ENCODE assay signal across 9 cellular contexts in the genomic region with DNA sequence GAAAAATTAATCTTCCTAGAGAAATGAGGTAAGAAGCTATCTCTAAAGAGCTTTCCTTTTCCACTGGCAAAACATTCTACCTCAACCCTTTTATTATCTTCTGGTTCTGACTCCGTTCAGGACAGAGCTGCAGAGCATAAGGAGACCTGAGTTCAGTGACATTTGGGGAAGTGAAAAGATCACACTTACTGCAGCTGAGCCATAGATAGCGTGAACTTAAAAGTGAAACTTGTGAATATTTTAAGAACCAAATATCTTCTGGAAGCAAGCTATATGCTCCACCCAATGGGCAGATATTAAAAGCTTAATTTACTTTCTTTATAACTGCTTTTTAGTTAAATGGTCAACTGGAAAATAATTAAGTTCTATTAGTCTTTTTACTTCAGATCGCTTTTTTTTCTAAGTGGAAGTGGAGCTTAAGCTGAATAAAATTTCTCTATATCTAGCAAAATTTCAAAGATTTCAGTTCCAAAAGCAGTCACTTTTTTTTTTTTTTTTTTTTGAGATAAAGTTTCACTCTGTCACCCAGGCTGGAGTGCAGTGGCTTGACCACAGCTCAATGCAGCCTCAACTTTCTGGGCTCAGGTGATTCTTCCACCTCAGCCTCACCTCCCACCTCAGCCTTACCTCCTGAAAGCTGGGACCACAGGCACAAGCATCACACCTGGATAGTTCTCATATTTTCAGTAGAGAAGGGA. TPM values are rescaled to one million over a fixed set of nuclear protein-coding genes. Genes with fewer than 3 reads are reported as not detected.
DNase-seq lines count a peak whose midpoint lies in the region; ATAC-seq, FAIRE-seq and TF ChIP-seq lines count a peak whose summit lies in the region.
"Had no signal": no experiment of that assay in that cellular context is flagged by ENCODE, and none has a peak within 500 bp of the region (broad histone marks: within the 10 kb centered on the region; RNA-seq: fewer than 3 reads in every experiment).

No MANE protein-coding gene starts in this region.

- H3K4me3 Mint-ChIP-seq in T-helper 17 cell, result no peak overlapping the region

- H4K20me1 ChIP-seq in HepG2 (ENCODE audit: insufficient read depth, low read length), result no peaks in the 10 kb centered on the region

- H3K36me3 Mint-ChIP-seq in T-helper 17 cell (ENCODE audit: low read depth), result peaks cover 4% of the 10 kb centered on the region

- TF ChIP-seq RAD21 in HepG2 (CRISPR knock-in tag; IDR thresholded peaks at IDR 0.05), result no peak

- in situ Hi-C loops in HepG2 (cut with HindIII; ENCODE audit: extremely low pct_ligation_motif_present, low pct_unique_long_range_greater_than_20kb) (no loop called here), transverse colon (cut with MboI; ENCODE audit: low pct_ligation_motif_present in 1 of 4, low pct_unique_long_range_greater_than_20kb in 1 of 4, low sequenced_read_pairs in 3 of 4) (no loop called here)

- H3K4me1 Mint-ChIP-seq in T-helper 17 cell, result peaks cover 20% of the 10 kb centered on the region

- TF ChIP-seq POLR2A in right lobe of liver (IDR thresholded peaks at IDR 0.05) (no peak), HepG2 (IDR thresholded peaks at IDR 0.05; ENCODE audit: insufficient read depth in 1 of 2, low read depth in 2 of 2, low read length in 2 of 2) (no peak), transverse colon (IDR thresholded peaks at IDR 0.05) (no peak), tibial nerve (IDR thresholded peaks at IDR 0.05) (no peak)

- no peak overlapping the region for H3K4me2 ChIP-seq in HepG2 (ENCODE audit: low read depth, low read length)

- H3K27me3 ChIP-seq in right lobe of liver, result no peaks in the 10 kb centered on the region
- no peaks in the 10 kb centered on the region; a peak in 1 of 5 replicates for H3K27me3 ChIP-seq in HepG2 (ENCODE audit: control insufficient read depth in 1 of 2, insufficient read depth in 2 of 2, low read length in 2 of 2)
- H3K27me3 ChIP-seq in transverse colon, result no peaks in the 10 kb centered on the region
- H3K27me3 ChIP-seq in tibial nerve, result no peaks in the 10 kb centered on the region

- H3K27ac ChIP-seq in right lobe of liver (peak overlapping the region in 1 of 3 donors; percentile 6), HepG2 (ENCODE audit: extremely low read length, insufficient read depth, low read length) (no peak overlapping the region), transverse colon (peak overlapping the region in 3 of 4 donors; percentile 2 to 26 (median 16)), tibial nerve (no peak overlapping the region)

- peak overlapping the region; percentile 85 for H3K27ac Mint-ChIP-seq in T-helper 17 cell

- no peak for TF ChIP-seq CTCF in right lobe of liver (IDR thresholded peaks at IDR 0.05)
- no peak for TF ChIP-seq CTCF in HepG2 (CRISPR knock-in tag; IDR thresholded peaks at IDR 0.05)
- no peak for TF ChIP-seq CTCF in transverse colon (IDR thresholded peaks at IDR 0.05)
- TF ChIP-seq CTCF in tibial nerve (IDR thresholded peaks at IDR 0.05), result no peak

- H3K9me3 ChIP-seq in right lobe of liver, result no peaks in the 10 kb centered on the region
- no peaks in the 10 kb centered on the region for H3K9me3 ChIP-seq in HepG2 (ENCODE audit: low read length)
- no peaks in the 10 kb centered on the region for H3K9me3 ChIP-seq in T-helper 17 cell (ENCODE audit: control insufficient read depth, low read length, poor library complexity, severe bottlenecking)
- no peaks in the 10 kb centered on the region for H3K9me3 ChIP-seq in transverse colon
- no peaks in the 10 kb centered on the region for H3K9me3 ChIP-seq in tibial nerve

- CTCF ChIA-PET in HepG2 (lab: Yijun Ruan, JAX; ENCODE audit: low intra/inter-chr PET ratio, low total read pairs), result no interaction called here

- BruUV-seq in HepG2 (replicated peaks; lab: Mats Ljungman, UMichigan), result no TSS peak

- no peak overlapping the region for H2AFZ ChIP-seq in HepG2 (ENCODE audit: low read length)

- POLR2A ChIA-PET in HepG2 (lab: Yijun Ruan, JAX), result no interaction called here

- no peak overlapping the region for H3K4me3 ChIP-seq in right lobe of liver
- no peak overlapping the region for H3K4me3 ChIP-seq in HepG2 (replicated peaks in 1 of 3; ENCODE audit: insufficient read depth in 1 of 3, low read depth in 2 of 3, low read length in 3 of 3)
- no peak overlapping the region for H3K4me3 ChIP-seq in transverse colon
- no peak overlapping the region for H3K4me3 ChIP-seq in tibial nerve

- no peaks in the 10 kb centered on the region for H3K79me2 ChIP-seq in HepG2 (ENCODE audit: insufficient read depth, low read length)

- intact Hi-C loops in right lobe of liver (cut with DNase I) (no loop called here), HepG2 (cut with micrococcal nuclease; ENCODE audit: unreplicated experiment) (no loop called here), transverse colon (cut with DNase I; ENCODE audit: low total_unique reads) (no loop called here), posterior cingulate gyrus (cut with DNase I) (no loop called here)

- H3K4me1 ChIP-seq in right lobe of liver, result no peaks in the 10 kb centered on the region
- H3K4me1 ChIP-seq in HepG2 (ENCODE audit: insufficient read depth, low read length), result peaks cover 14% of the 10 kb centered on the region
- H3K4me1 ChIP-seq in transverse colon, result peaks cover 0 to 20% (median 0%) of the 10 kb centered on the region in 4 donors
- H3K4me1 ChIP-seq in tibial nerve, result peaks cover 0 to 19% (median 3%) of the 10 kb centered on the region in 4 donors

- no peak overlapping the region for H3K9ac ChIP-seq in HepG2 (ENCODE audit: insufficient read depth, low read depth, low read length)

- TF ChIP-seq EP300 in HepG2 (IDR thresholded peaks at IDR 0.05; ENCODE audit: low read depth in 2 of 2, low read length in 2 of 2), result no peak
- no peak for TF ChIP-seq EP300 in HepG2 (CRISPR knock-in tag; IDR thresholded peaks at IDR 0.05; ENCODE audit: borderline replicate concordance)
- TF ChIP-seq EP300 in transverse colon (IDR thresholded peaks at IDR 0.05; ENCODE audit: low read depth), result no peak
- TF ChIP-seq EP300 in tibial nerve (IDR thresholded peaks at IDR 0.05), result no peak

- FAIRE-seq in HepG2 (lab: Jason Lieb, UNC), result no peak

- no peaks in the 10 kb centered on the region for H3K36me3 ChIP-seq in right lobe of liver
- H3K36me3 ChIP-seq in HepG2 (replicated peaks in 1 of 2; ENCODE audit: control insufficient read depth in 1 of 2, insufficient read depth in 2 of 2, low read length in 2 of 2), result no peaks in the 10 kb centered on the region
- H3K36me3 ChIP-seq in transverse colon, result no peaks in the 10 kb centered on the region
- H3K36me3 ChIP-seq in tibial nerve, result no peaks in the 10 kb centered on the region

- H3K27me3 Mint-ChIP-seq in T-helper 17 cell, result no peaks in the 10 kb centered on the region

- WGBS in right lobe of liver (ENCODE audit: insufficient coverage, low coverage, low lambda C conversion rate, missing lambda C conversion rate), result 42% methylated on average over 3 of the region's 3 CpGs
- WGBS in HepG2 (ENCODE audit: low lambda C conversion rate), result 33% methylated on average over 3 of the region's 3 CpGs
- WGBS in transverse colon (ENCODE audit: low coverage in 1 of 2), 2 donors, result 57 to 59% methylated on average over 3 of the region's 3 CpGs
- 56 to 62% methylated on average over 3 of the region's 3 CpGs for WGBS in tibial nerve, 2 donors

- DNase-seq in right lobe of liver, result no peak
- no peak for DNase-seq in HepG2 (ENCODE audit: low spot score)
- DNase-seq in T-helper 17 cell, result no peak
- DNase-seq in transverse colon, result no peak
- no peak for DNase-seq in tibial nerve (ENCODE audit: low spot score in 2 of 2)
- DNase-seq in posterior cingulate gyrus, result no peak
- no peak for DNase-seq in NCI-H2107 (lab: John Stamatoyannopoulos, UW)
- DNase-seq: DND-41 had no signal

- peak in 3 of 4 donors; percentile 36 to 66 (median 56) for ATAC-seq in right lobe of liver
- no peak for ATAC-seq in HepG2
- ATAC-seq in HG03066 (IDR thresholded peaks at IDR 0.05; ENCODE audit: low read depth, unreplicated experiment), result peak; percentile 89
- peak; percentile 50 for ATAC-seq in T-helper 17 cell

RNA-seq across cellular contexts. Expression of a gene that starts 11.9 kb away (rescaled TPM):
- total RNA-seq in right lobe of liver, result 1 to 10 TPM in 4 of 6 experiments, under 1 TPM in 2; 0.48 to 1.6 (median 1.2) TPM
- not detected in 2 replicates for total RNA-seq in HepG2 (2016; rRNA removed; fragmentation: Illumina TruSeq; extraction: Trizol)
- not detected in 2 replicates for total RNA-seq in HepG2 (2016; cell fraction: cytosol; rRNA removed; fragmentation: Illumina TruSeq; extraction: Trizol; ENCODE audit: low read depth)
- total RNA-seq in HepG2 (2016; cell fraction: insoluble cytoplasmic fraction; rRNA removed; fragmentation: Illumina TruSeq; extraction: Trizol), result not detected in 2 replicates
- 0.06 TPM in 1 of 2 replicates, not detected in the other for total RNA-seq in HepG2 (2016; cell fraction: membrane; rRNA removed; fragmentation: Illumina TruSeq; extraction: Trizol)
- total RNA-seq in HepG2 (2016; cell fraction: nucleus; rRNA removed; fragmentation: Illumina TruSeq; extraction: Trizol), result not detected in 2 replicates
- polyA plus RNA-seq in HepG2 (2011; rRNA removed), result not detected in 2 replicates
- not detected in 2 replicates for polyA plus RNA-seq in HepG2 (2011; cell fraction: cytosol; rRNA removed)
- not detected in 2 replicates for polyA plus RNA-seq in HepG2 (2011; cell fraction: nucleus; rRNA removed)
- polyA plus RNA-seq in HepG2 (2012), result not detected in 2 replicates
- polyA plus RNA-seq in HepG2 (2016; cell fraction: cytosol; fragmentation: Illumina TruSeq; extraction: Trizol; ENCODE audit: low read depth), result not detected in 2 replicates
- polyA plus RNA-seq in HepG2 (2016; cell fraction: insoluble cytoplasmic fraction; fragmentation: Illumina TruSeq; extraction: Trizol; ENCODE audit: low read depth), result not detected in 2 replicates
- not detected in 2 replicates for polyA plus RNA-seq in HepG2 (2016; cell fraction: membrane; fragmentation: Illumina TruSeq; extraction: Trizol; ENCODE audit: low read depth)
- polyA plus RNA-seq in HepG2 (2016; cell fraction: nucleus; fragmentation: Illumina TruSeq; extraction: Trizol; ENCODE audit: insufficient read depth, low read depth), result not detected in 2 replicates
- not detected in 2 replicates for polyA minus RNA-seq in HepG2 (2011; rRNA and poly(A)+ RNA removed; ENCODE audit: low replicate concordance)
- not detected in 2 replicates for polyA minus RNA-seq in HepG2 (2011; cell fraction: cytosol; rRNA and poly(A)+ RNA removed)
- polyA minus RNA-seq in HepG2 (2011; cell fraction: nucleus; rRNA and poly(A)+ RNA removed), result not detected in 2 replicates
- 10 to 100 TPM; 40.8 to 42.6 TPM for total RNA-seq in T-helper 17 cell
- total RNA-seq in transverse colon, result 10 to 100 TPM in 2 of 4 donors, 1 to 10 TPM in 2; 4.0 to 28.1 (median 11.2) TPM
- 1 to 10 TPM; 2.3 to 4.9 (median 3.5) TPM for total RNA-seq in tibial nerve

RNA-seq across cellular contexts. Expression of a gene that starts 27.8 kb away (rescaled TPM):
- total RNA-seq in right lobe of liver (under 1 TPM in 5 of 6 experiments, not detected in 1; 0.06 to 0.73 (median 0.13) TPM), HepG2 (2016; rRNA removed; fragmentation: Illumina TruSeq; extraction: Trizol) (0.27 TPM in 1 of 2 replicates, not detected in the other), T-helper 17 cell (1 to 10 TPM; 1.4 to 1.5 TPM), transverse colon (100 to 1,000 TPM in 1 of 4 donors, 10 to 100 TPM in 3; 51.3 to 584 (median 89.3) TPM), tibial nerve (under 1 TPM; 0.22 to 0.63 (median 0.35) TPM)
- not detected in 2 replicates for total RNA-seq in HepG2 (2016; cell fraction: cytosol; rRNA removed; fragmentation: Illumina TruSeq; extraction: Trizol; ENCODE audit: low read depth)
- 0.04 and 0.09 TPM in 2 replicates for total RNA-seq in HepG2 (2016; cell fraction: insoluble cytoplasmic fraction; rRNA removed; fragmentation: Illumina TruSeq; extraction: Trizol)
- 0.07 TPM in 1 of 2 replicates, not detected in the other for total RNA-seq in HepG2 (2016; cell fraction: membrane; rRNA removed; fragmentation: Illumina TruSeq; extraction: Trizol)
- total RNA-seq in HepG2 (2016; cell fraction: nucleus; rRNA removed; fragmentation: Illumina TruSeq; extraction: Trizol), result 0.09 and 0.22 TPM in 2 replicates
- polyA plus RNA-seq in HepG2 (2011; rRNA removed), result 0.03 TPM in 2 replicates
- polyA plus RNA-seq in HepG2 (2011; cell fraction: cytosol; rRNA removed), result not detected in 2 replicates
- 0.09 and 0.11 TPM in 2 replicates for polyA plus RNA-seq in HepG2 (2011; cell fraction: nucleus; rRNA removed)
- polyA plus RNA-seq in HepG2 (2012), result 0.03 TPM in 1 of 2 replicates, not detected in the other
- polyA plus RNA-seq in HepG2 (2016; cell fraction: cytosol; fragmentation: Illumina TruSeq; extraction: Trizol; ENCODE audit: low read depth), result not detected in 2 replicates
- not detected in 2 replicates for polyA plus RNA-seq in HepG2 (2016; cell fraction: insoluble cytoplasmic fraction; fragmentation: Illumina TruSeq; extraction: Trizol; ENCODE audit: low read depth)
- polyA plus RNA-seq in HepG2 (2016; cell fraction: membrane; fragmentation: Illumina TruSeq; extraction: Trizol; ENCODE audit: low read depth), result not detected in 2 replicates
- polyA plus RNA-seq in HepG2 (2016; cell fraction: nucleus; fragmentation: Illumina TruSeq; extraction: Trizol; ENCODE audit: insufficient read depth, low read depth), result 1.1 and 1.3 TPM in 2 replicates
- 0.47 TPM in 1 of 2 replicates, not detected in the other for polyA minus RNA-seq in HepG2 (2011; rRNA and poly(A)+ RNA removed; ENCODE audit: low replicate concordance)
- polyA minus RNA-seq in HepG2 (2011; cell fraction: cytosol; rRNA and poly(A)+ RNA removed), result not detected in 2 replicates
- 0.37 and 0.52 TPM in 2 replicates for polyA minus RNA-seq in HepG2 (2011; cell fraction: nucleus; rRNA and poly(A)+ RNA removed)

RNA-seq across cellular contexts. Expression of a gene that starts 45.0 kb away (rescaled TPM):
- total RNA-seq in right lobe of liver (1 to 10 TPM; 6.0 to 9.0 (median 7.0) TPM), HepG2 (2016; rRNA removed; fragmentation: Illumina TruSeq; extraction: Trizol) (9.7 and 12.0 TPM in 2 replicates), T-helper 17 cell (10 to 100 TPM; 52.1 to 56.1 TPM), transverse colon (10 to 100 TPM in 2 of 4 donors, 1 to 10 TPM in 2; 7.2 to 37.2 (median 16.5) TPM), tibial nerve (10 to 100 TPM; 22.1 to 39.9 (median 34.5) TPM)
- 2.7 and 3.8 TPM in 2 replicates for total RNA-seq in HepG2 (2016; cell fraction: cytosol; rRNA removed; fragmentation: Illumina TruSeq; extraction: Trizol; ENCODE audit: low read depth)
- total RNA-seq in HepG2 (2016; cell fraction: insoluble cytoplasmic fraction; rRNA removed; fragmentation: Illumina TruSeq; extraction: Trizol), result 11.0 TPM in 2 replicates
- total RNA-seq in HepG2 (2016; cell fraction: membrane; rRNA removed; fragmentation: Illumina TruSeq; extraction: Trizol), result 3.2 and 4.5 TPM in 2 replicates
- total RNA-seq in HepG2 (2016; cell fraction: nucleus; rRNA removed; fragmentation: Illumina TruSeq; extraction: Trizol), result 9.5 and 10.7 TPM in 2 replicates
- 7.7 and 8.5 TPM in 2 replicates for polyA plus RNA-seq in HepG2 (2011; rRNA removed)
- polyA plus RNA-seq in HepG2 (2011; cell fraction: cytosol; rRNA removed), result 3.2 and 3.9 TPM in 2 replicates
- 19.9 and 25.7 TPM in 2 replicates for polyA plus RNA-seq in HepG2 (2011; cell fraction: nucleus; rRNA removed)
- 5.9 and 7.4 TPM in 2 replicates for polyA plus RNA-seq in HepG2 (2012)
- polyA plus RNA-seq in HepG2 (2016; cell fraction: cytosol; fragmentation: Illumina TruSeq; extraction: Trizol; ENCODE audit: low read depth), result 0.76 and 0.99 TPM in 2 replicates
- 7.3 and 8.2 TPM in 2 replicates for polyA plus RNA-seq in HepG2 (2016; cell fraction: insoluble cytoplasmic fraction; fragmentation: Illumina TruSeq; extraction: Trizol; ENCODE audit: low read depth)
- polyA plus RNA-seq in HepG2 (2016; cell fraction: membrane; fragmentation: Illumina TruSeq; extraction: Trizol; ENCODE audit: low read depth), result 1.7 and 1.8 TPM in 2 replicates
- polyA plus RNA-seq in HepG2 (2016; cell fraction: nucleus; fragmentation: Illumina TruSeq; extraction: Trizol; ENCODE audit: insufficient read depth, low read depth), result 25.9 and 26.7 TPM in 2 replicates
- 6.5 and 29.5 TPM in 2 replicates for polyA minus RNA-seq in HepG2 (2011; rRNA and poly(A)+ RNA removed; ENCODE audit: low replicate concordance)
- 4.1 and 4.3 TPM in 2 replicates for polyA minus RNA-seq in HepG2 (2011; cell fraction: cytosol; rRNA and poly(A)+ RNA removed)
- 33.3 and 38.8 TPM in 2 replicates for polyA minus RNA-seq in HepG2 (2011; cell fraction: nucleus; rRNA and poly(A)+ RNA removed)

RNA-seq across cellular contexts. Expression of a gene that starts 45.5 kb away (rescaled TPM):
- total RNA-seq in right lobe of liver (1 to 10 TPM; 1.6 to 3.3 (median 1.9) TPM), HepG2 (2016; rRNA removed; fragmentation: Illumina TruSeq; extraction: Trizol) (8.0 and 11.5 TPM in 2 replicates), T-helper 17 cell (1 to 10 TPM; 5.4 to 7.0 TPM), transverse colon (1 to 10 TPM in 3 of 4 donors, not detected in 1; 2.4 to 6.2 (median 2.9) TPM), tibial nerve (1 to 10 TPM; 3.5 to 7.2 (median 4.3) TPM)
- 1.3 and 1.4 TPM in 2 replicates for total RNA-seq in HepG2 (2016; cell fraction: cytosol; rRNA removed; fragmentation: Illumina TruSeq; extraction: Trizol; ENCODE audit: low read depth)
- 7.3 and 9.5 TPM in 2 replicates for total RNA-seq in HepG2 (2016; cell fraction: insoluble cytoplasmic fraction; rRNA removed; fragmentation: Illumina TruSeq; extraction: Trizol)
- total RNA-seq in HepG2 (2016; cell fraction: membrane; rRNA removed; fragmentation: Illumina TruSeq; extraction: Trizol), result 5.6 and 5.7 TPM in 2 replicates
- total RNA-seq in HepG2 (2016; cell fraction: nucleus; rRNA removed; fragmentation: Illumina TruSeq; extraction: Trizol), result 3.4 and 4.6 TPM in 2 replicates
- polyA plus RNA-seq in HepG2 (2011; rRNA removed), result 2.3 and 2.7 TPM in 2 replicates
- polyA plus RNA-seq in HepG2 (2011; cell fraction: cytosol; rRNA removed), result 2.3 and 2.9 TPM in 2 replicates
- polyA plus RNA-seq in HepG2 (2011; cell fraction: nucleus; rRNA removed), result 1.4 and 1.5 TPM in 2 replicates
- polyA plus RNA-seq in HepG2 (2012), result 4.4 and 6.4 TPM in 2 replicates
- polyA plus RNA-seq in HepG2 (2016; cell fraction: cytosol; fragmentation: Illumina TruSeq; extraction: Trizol; ENCODE audit: low read depth), result 1.1 and 1.4 TPM in 2 replicates
- 12.5 and 13.5 TPM in 2 replicates for polyA plus RNA-seq in HepG2 (2016; cell fraction: insoluble cytoplasmic fraction; fragmentation: Illumina TruSeq; extraction: Trizol; ENCODE audit: low read depth)
- polyA plus RNA-seq in HepG2 (2016; cell fraction: membrane; fragmentation: Illumina TruSeq; extraction: Trizol; ENCODE audit: low read depth), result 3.2 and 5.2 TPM in 2 replicates
- 6.1 and 6.6 TPM in 2 replicates for polyA plus RNA-seq in HepG2 (2016; cell fraction: nucleus; fragmentation: Illumina TruSeq; extraction: Trizol; ENCODE audit: insufficient read depth, low read depth)
- polyA minus RNA-seq in HepG2 (2011; rRNA and poly(A)+ RNA removed; ENCODE audit: low replicate concordance), result 5.8 and 20.0 TPM in 2 replicates
- polyA minus RNA-seq in HepG2 (2011; cell fraction: cytosol; rRNA and poly(A)+ RNA removed), result 2.1 and 2.3 TPM in 2 replicates
- 1.4 and 1.7 TPM in 2 replicates for polyA minus RNA-seq in HepG2 (2011; cell fraction: nucleus; rRNA and poly(A)+ RNA removed)

RNA-seq across cellular contexts. Expression of a gene that starts 47.4 kb away (rescaled TPM):
- total RNA-seq in right lobe of liver (1 to 10 TPM; 4.1 to 5.9 (median 5.0) TPM), HepG2 (2016; rRNA removed; fragmentation: Illumina TruSeq; extraction: Trizol) (10.4 and 13.6 TPM in 2 replicates), T-helper 17 cell (10 to 100 TPM; 40.1 to 45.8 TPM), transverse colon (10 to 100 TPM; 26.6 to 42.7 (median 31.8) TPM), tibial nerve (10 to 100 TPM; 18.9 to 33.9 (median 28.7) TPM)
- total RNA-seq in HepG2 (2016; cell fraction: cytosol; rRNA removed; fragmentation: Illumina TruSeq; extraction: Trizol; ENCODE audit: low read depth), result 1.2 and 1.3 TPM in 2 replicates
- total RNA-seq in HepG2 (2016; cell fraction: insoluble cytoplasmic fraction; rRNA removed; fragmentation: Illumina TruSeq; extraction: Trizol), result 9.9 and 15.2 TPM in 2 replicates
- total RNA-seq in HepG2 (2016; cell fraction: membrane; rRNA removed; fragmentation: Illumina TruSeq; extraction: Trizol), result 2.7 and 3.1 TPM in 2 replicates
- 9.1 TPM in 2 replicates for total RNA-seq in HepG2 (2016; cell fraction: nucleus; rRNA removed; fragmentation: Illumina TruSeq; extraction: Trizol)
- 6.3 and 8.3 TPM in 2 replicates for polyA plus RNA-seq in HepG2 (2011; rRNA removed)
- polyA plus RNA-seq in HepG2 (2011; cell fraction: cytosol; rRNA removed), result 3.2 and 4.8 TPM in 2 replicates
- 5.5 and 7.9 TPM in 2 replicates for polyA plus RNA-seq in HepG2 (2011; cell fraction: nucleus; rRNA removed)
- 5.8 and 8.9 TPM in 2 replicates for polyA plus RNA-seq in HepG2 (2012)
- polyA plus RNA-seq in HepG2 (2016; cell fraction: cytosol; fragmentation: Illumina TruSeq; extraction: Trizol; ENCODE audit: low read depth), result 0.36 and 0.58 TPM in 2 replicates
- 6.3 and 7.1 TPM in 2 replicates for polyA plus RNA-seq in HepG2 (2016; cell fraction: insoluble cytoplasmic fraction; fragmentation: Illumina TruSeq; extraction: Trizol; ENCODE audit: low read depth)
- 0.86 and 1.1 TPM in 2 replicates for polyA plus RNA-seq in HepG2 (2016; cell fraction: membrane; fragmentation: Illumina TruSeq; extraction: Trizol; ENCODE audit: low read depth)
- 9.1 and 9.7 TPM in 2 replicates for polyA plus RNA-seq in HepG2 (2016; cell fraction: nucleus; fragmentation: Illumina TruSeq; extraction: Trizol; ENCODE audit: insufficient read depth, low read depth)
- 6.5 and 15.8 TPM in 2 replicates for polyA minus RNA-seq in HepG2 (2011; rRNA and poly(A)+ RNA removed; ENCODE audit: low replicate concordance)
- 17.4 and 18.9 TPM in 2 replicates for polyA minus RNA-seq in HepG2 (2011; cell fraction: cytosol; rRNA and poly(A)+ RNA removed)
- polyA minus RNA-seq in HepG2 (2011; cell fraction: nucleus; rRNA and poly(A)+ RNA removed), result 20.1 and 31.0 TPM in 2 replicates

Comparison
In these comparisons a context has a peak if more than half of its experiments do, and no peak if none do; other contexts are left out.
1. H3K27ac ChIP-seq: peak in transverse colon (3 of 4); none in HepG2 (single experiment) and tibial nerve (0 of 4).
2. RNA of a gene that starts 27.8 kb away (total RNA-seq): 51.3 to 584 TPM in transverse colon; 1.4 to 1.5 TPM in T-helper 17 cell, 0.22 to 0.63 TPM in tibial nerve, 0.04 to 0.27 TPM in HepG2 and 0.06 to 0.73 TPM in right lobe of liver; every median in the first group is over 10 times any median in the second.